21 cellular contexts compared by ENCODE assay signal in the genomic region with DNA sequence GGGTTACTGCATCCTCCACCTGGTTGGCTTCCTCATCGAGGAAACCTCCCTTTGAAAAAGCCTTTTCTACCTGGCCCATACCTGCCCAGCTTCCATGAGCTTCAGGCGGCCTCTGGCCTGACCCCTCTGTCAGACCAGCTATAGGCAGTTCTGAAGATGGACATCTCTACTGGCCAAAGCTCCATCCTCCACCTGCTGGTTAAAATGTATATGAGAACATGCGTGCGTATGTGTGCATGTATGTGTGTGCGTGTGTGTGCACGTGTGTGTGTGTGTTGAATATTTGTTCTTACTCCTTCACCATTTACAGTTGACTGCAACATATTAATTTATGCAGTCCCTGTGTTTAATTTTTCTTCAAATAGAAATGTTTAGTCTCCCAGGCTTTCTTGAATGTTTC.
DNase-seq lines count a peak whose midpoint lies in the region; ATAC-seq, FAIRE-seq and TF ChIP-seq lines count a peak whose summit lies in the region.
"Had no signal": no experiment of that assay in that cellular context is flagged by ENCODE, and none has a peak within 500 bp of the region (broad histone marks: within the 10 kb centered on the region; RNA-seq: fewer than 3 reads in every experiment).

No MANE protein-coding gene starts in this region.

- H3K4me2 ChIP-seq in K562 (ENCODE audit: insufficient read depth, low read length), result no peak overlapping the region
- H3K4me2 ChIP-seq: GM23338 had no signal

- no peaks in the 10 kb centered on the region for H4K20me1 ChIP-seq in K562 (replicated peaks; ENCODE audit: control insufficient read depth, insufficient read depth, low read length)

- FAIRE-seq in K562 (lab: Jason Lieb, UNC), result no peak
- FAIRE-seq: A204.1, GM12892, GM18507, H54, HTR-8/SVneo had no signal

- BruUV-seq in K562 (replicated peaks; lab: Mats Ljungman, UMichigan), result no TSS peak

- H2AFZ ChIP-seq in K562 (ENCODE audit: low read depth, low read length), result no peak overlapping the region
- H2AFZ ChIP-seq: GM23338 had no signal

- no peak for TF ChIP-seq EP300 in K562 (IDR thresholded peaks at IDR 0.05; ENCODE audit: low read length)

- TF ChIP-seq POLR2A in K562 (conservative IDR thresholded peaks at IDR 0.05), result no peak
- TF ChIP-seq POLR2A in gastrocnemius medialis (IDR thresholded peaks at IDR 0.05), result no peak

- no peak overlapping the region for H3K4me3 Mint-ChIP-seq in T-helper 17 cell
- H3K4me3 Mint-ChIP-seq: CD4-positive, alpha-beta T cell; GM23338 had no signal

- H3K36me3 Mint-ChIP-seq in T-helper 17 cell (ENCODE audit: low read depth), result no peaks in the 10 kb centered on the region

- H3K79me2 ChIP-seq in K562 (ENCODE audit: control insufficient read depth, insufficient read depth, low read length), result no peaks in the 10 kb centered on the region

- H3K27ac ChIP-seq in C4-2B (no peak overlapping the region), K562 (ENCODE audit: extremely low read depth, low read depth, low read length) (no peak overlapping the region), gastrocnemius medialis (peak overlapping the region; percentile 78 to 95 (median 88))

- TF ChIP-seq CTCF in C4-2B (conservative IDR thresholded peaks at IDR 0.05), result peak; percentile 13; the same call in 1 of the 2 replicates
- peak in 1 of 3 experiments; percentile 22; a peak in 1 of 6 replicates for TF ChIP-seq CTCF in K562 (IDR thresholded peaks at IDR 0.05 in 2 of 3, conservative IDR thresholded peaks at IDR 0.05 in 1 of 3; ENCODE audit: insufficient read depth in 2 of 3, low read depth in 1 of 3, low read length in 3 of 3)
- TF ChIP-seq CTCF in gastrocnemius medialis (IDR thresholded peaks at IDR 0.05 in 4 of 5, conservative IDR thresholded peaks at IDR 0.05 in 1 of 5), result peak in 1 of 5 experiments; percentile 25

- no peaks in the 10 kb centered on the region for H3K27me3 Mint-ChIP-seq in T-helper 17 cell

- POLR2A ChIA-PET in K562 (lab: Yijun Ruan, JAX), result interaction anchor here (0.5 to 0.6 kb wide), 2 partner anchors 26 to 1660 kb away, joined by 4 read pairs; no protein-coding TSS in a partner anchor

- H3K27me3 ChIP-seq in K562 (ENCODE audit: control insufficient read depth in 2 of 2, insufficient read depth in 2 of 2, low read length in 2 of 2) (peaks cover 0 to 10% of the 10 kb centered on the region in 2 experiments; a peak in 2 of 5 replicates), gastrocnemius medialis (no peaks in the 10 kb centered on the region)
- H3K27me3 ChIP-seq: BE2C had no signal

- no peaks in the 10 kb centered on the region for H3K9me1 ChIP-seq in K562 (ENCODE audit: control insufficient read depth, insufficient read depth, low read length)

- H3K9me3 ChIP-seq in K562 (replicated peaks; ENCODE audit: control insufficient read depth, insufficient read depth, low read depth, low read length) (no peaks in the 10 kb centered on the region), gastrocnemius medialis (no peaks in the 10 kb centered on the region), T-helper 17 cell (ENCODE audit: control insufficient read depth, low read length, poor library complexity, severe bottlenecking) (no peaks in the 10 kb centered on the region)
- H3K9me3 ChIP-seq: BE2C had no signal

- WGBS in K562 (ENCODE audit: insufficient coverage, low coverage, missing lambda C conversion rate), result 3% methylated on average over 6 of the region's 6 CpGs

- H3K4me1 ChIP-seq in K562 (replicated peaks in 1 of 2; ENCODE audit: control insufficient read depth in 2 of 2, insufficient read depth in 2 of 2, low read length in 2 of 2), result no peaks in the 10 kb centered on the region
- peaks cover 20 to 23% of the 10 kb centered on the region in 2 donors for H3K4me1 ChIP-seq in gastrocnemius medialis
- H3K4me1 ChIP-seq: BE2C had no signal

- ATAC-seq in K562 (peak; percentile 63; the same call in 2 of the 3 replicates), gastrocnemius medialis (no peak), T-helper 17 cell (no peak)
- ATAC-seq: GM23338 had no signal

- no peak overlapping the region for H3K27ac Mint-ChIP-seq in T-helper 17 cell
- H3K27ac Mint-ChIP-seq: CD4-positive, alpha-beta T cell; GM23338 had no signal

- in situ Hi-C loops in K562 (cut with MboI), result no loop called here
- in situ Hi-C loops in gastrocnemius medialis (cut with MboI; ENCODE audit: low sequenced_read_pairs in 4 of 4), result no loop called here

- DNase-seq in HT-29 (ENCODE audit: low spot score), result peak; percentile 26
- peak in 1 of 4 experiments; percentile 8 for DNase-seq in K562 (ENCODE audit: extremely low read depth in 1 of 4, low spot score in 3 of 4)
- DNase-seq in gastrocnemius medialis, result no peak
- no peak for DNase-seq in HuH-7.5 (ENCODE audit: low spot score)
- DNase-seq in epidermal melanocyte (ENCODE audit: insufficient read length, low spot score), result no peak
- no peak for DNase-seq in T-helper 17 cell
- DNase-seq: ACHN; BE2C; C1 segment of cervical spinal cord; CD4-positive, alpha-beta T cell; DMS153; DMS79; GDM1; HCEC 1CT had no signal

- H3K36me3 ChIP-seq in K562 (ENCODE audit: control insufficient read depth, insufficient read depth, low read length) (no peaks in the 10 kb centered on the region), gastrocnemius medialis (no peaks in the 10 kb centered on the region)
- H3K36me3 ChIP-seq: BE2C had no signal

- CTCF ChIA-PET in K562 (lab: Yijun Ruan, JAX; ENCODE audit: low intra/inter-chr PET ratio), result no interaction called here

- H3K4me1 Mint-ChIP-seq in T-helper 17 cell, result no peaks in the 10 kb centered on the region
- H3K4me1 Mint-ChIP-seq: GM23338 had no signal

- no peak for TF ChIP-seq RAD21 in K562 (CRISPR knock-in tag; conservative IDR thresholded peaks at IDR 0.05 in 1 of 2, IDR thresholded peaks at IDR 0.05 in 1 of 2)

- no peak overlapping the region for H3K4me3 ChIP-seq in K562
- H3K4me3 ChIP-seq in gastrocnemius medialis, result no peak overlapping the region
- H3K4me3 ChIP-seq: GM23338 had no signal

- H3K9ac ChIP-seq in K562 (ENCODE audit: insufficient read depth in 1 of 2, low read depth in 2 of 2, low read length in 2 of 2), result no peak overlapping the region

- intact Hi-C loops in K562 (cut with micrococcal nuclease) (no loop called here), gastrocnemius medialis (cut with DNase I; ENCODE audit: low total_unique reads) (no loop called here)

TF ChIP-seq in K562, 482 proteins besides CTCF, POLR2A, EP300 and RAD21:
- TF ChIP-seq CBFB (CRISPR knock-in tag; IDR thresholded peaks at IDR 0.05), result no peak
- TF ChIP-seq ELF4 (CRISPR knock-in tag; IDR thresholded peaks at IDR 0.05), result no peak
- no peak for TF ChIP-seq HDAC2 (IDR thresholded peaks at IDR 0.05)
- TF ChIP-seq, protein P1, sequence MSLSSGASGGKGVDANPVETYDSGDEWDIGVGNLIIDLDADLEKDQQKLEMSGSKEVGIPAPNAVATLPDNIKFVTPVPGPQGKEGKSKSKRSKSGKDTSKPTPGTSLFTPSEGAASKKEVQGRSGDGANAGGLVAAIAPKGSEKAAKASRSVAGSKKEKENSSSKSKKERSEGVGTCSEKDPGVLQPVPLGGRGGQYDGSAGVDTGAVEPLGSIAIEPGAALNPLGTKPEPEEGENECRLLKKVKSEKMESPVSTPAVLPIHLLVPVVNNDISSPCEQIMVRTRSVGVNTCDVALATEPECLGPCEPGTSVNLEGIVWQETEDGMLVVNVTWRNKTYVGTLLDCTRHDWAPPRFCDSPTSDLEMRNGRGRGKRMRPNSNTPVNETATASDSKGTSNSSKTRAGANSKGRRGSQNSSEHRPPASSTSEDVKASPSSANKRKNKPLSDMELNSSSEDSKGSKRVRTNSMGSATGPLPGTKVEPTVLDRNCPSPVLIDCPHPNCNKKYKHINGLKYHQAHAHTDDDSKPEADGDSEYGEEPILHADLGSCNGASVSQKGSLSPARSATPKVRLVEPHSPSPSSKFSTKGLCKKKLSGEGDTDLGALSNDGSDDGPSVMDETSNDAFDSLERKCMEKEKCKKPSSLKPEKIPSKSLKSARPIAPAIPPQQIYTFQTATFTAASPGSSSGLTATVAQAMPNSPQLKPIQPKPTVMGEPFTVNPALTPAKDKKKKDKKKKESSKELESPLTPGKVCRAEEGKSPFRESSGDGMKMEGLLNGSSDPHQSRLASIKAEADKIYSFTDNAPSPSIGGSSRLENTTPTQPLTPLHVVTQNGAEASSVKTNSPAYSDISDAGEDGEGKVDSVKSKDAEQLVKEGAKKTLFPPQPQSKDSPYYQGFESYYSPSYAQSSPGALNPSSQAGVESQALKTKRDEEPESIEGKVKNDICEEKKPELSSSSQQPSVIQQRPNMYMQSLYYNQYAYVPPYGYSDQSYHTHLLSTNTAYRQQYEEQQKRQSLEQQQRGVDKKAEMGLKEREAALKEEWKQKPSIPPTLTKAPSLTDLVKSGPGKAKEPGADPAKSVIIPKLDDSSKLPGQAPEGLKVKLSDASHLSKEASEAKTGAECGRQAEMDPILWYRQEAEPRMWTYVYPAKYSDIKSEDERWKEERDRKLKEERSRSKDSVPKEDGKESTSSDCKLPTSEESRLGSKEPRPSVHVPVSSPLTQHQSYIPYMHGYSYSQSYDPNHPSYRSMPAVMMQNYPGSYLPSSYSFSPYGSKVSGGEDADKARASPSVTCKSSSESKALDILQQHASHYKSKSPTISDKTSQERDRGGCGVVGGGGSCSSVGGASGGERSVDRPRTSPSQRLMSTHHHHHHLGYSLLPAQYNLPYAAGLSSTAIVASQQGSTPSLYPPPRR (CRISPR knock-in tag; IDR thresholded peaks at IDR 0.05; ENCODE audit: borderline replicate concordance), result no peak
- no peak for TF ChIP-seq SIN3A (IDR thresholded peaks at IDR 0.05; ENCODE audit: borderline replicate concordance in 2 of 2, control insufficient read depth in 1 of 2, low read depth in 2 of 2, low read length in 2 of 2)
- peak; percentile 52; the same call in 1 of the 2 replicates for TF ChIP-seq BHLHE40 (IDR thresholded peaks at IDR 0.05; ENCODE audit: low read length)
- no peak for TF ChIP-seq FUS (optimal IDR thresholded peaks at IDR 0.05; ENCODE audit: low read depth, low read length)
- no peak for TF ChIP-seq C11orf30 (IDR thresholded peaks at IDR 0.05; ENCODE audit: low read depth)
- TF ChIP-seq, protein P2, sequence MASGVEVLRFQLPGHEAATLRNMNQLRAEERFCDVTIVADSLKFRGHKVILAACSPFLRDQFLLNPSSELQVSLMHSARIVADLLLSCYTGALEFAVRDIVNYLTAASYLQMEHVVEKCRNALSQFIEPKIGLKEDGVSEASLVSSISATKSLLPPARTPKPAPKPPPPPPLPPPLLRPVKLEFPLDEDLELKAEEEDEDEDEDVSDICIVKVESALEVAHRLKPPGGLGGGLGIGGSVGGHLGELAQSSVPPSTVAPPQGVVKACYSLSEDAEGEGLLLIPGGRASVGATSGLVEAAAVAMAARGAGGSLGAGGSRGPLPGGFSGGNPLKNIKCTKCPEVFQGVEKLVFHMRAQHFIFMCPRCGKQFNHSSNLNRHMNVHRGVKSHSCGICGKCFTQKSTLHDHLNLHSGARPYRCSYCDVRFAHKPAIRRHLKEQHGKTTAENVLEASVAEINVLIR (CRISPR knock-in tag; IDR thresholded peaks at IDR 0.05), result no peak

Comparison
In these comparisons a context has a peak if more than half of its experiments do, and no peak if none do; other contexts are left out.
1. H3K27ac ChIP-seq: peak in gastrocnemius medialis (4 of 4); none in C4-2B (single experiment) and K562 (single experiment).